20 cellular contexts compared by ENCODE assay signal in genomic region chr19:8052464-8052859, GRCh38. TPM values are rescaled to one million over a fixed set of nuclear protein-coding genes. Genes with fewer than 3 reads are reported as not detected.
DNase-seq lines count a peak whose midpoint lies in the region; ATAC-seq, FAIRE-seq and TF ChIP-seq lines count a peak whose summit lies in the region.
"Had no signal": no experiment of that assay in that cellular context is flagged by ENCODE, and none has a peak within 500 bp of the region (broad histone marks: within the 10 kb centered on the region; RNA-seq: fewer than 3 reads in every experiment).

Gene CCL25 (plus strand): TSS chr19:8052760. CDS start chr19:8053050, 290 bp downstream.

- peaks cover 16% of the 10 kb centered on the region for H3K4me1 Mint-ChIP-seq in activated B cell treated with CpG ODN at 0.5 μM for 24 hours
- peaks cover 11 to 21% (median 19%) of the 10 kb centered on the region in 3 donors for H3K4me1 Mint-ChIP-seq in naive B cell
- H3K4me1 Mint-ChIP-seq: mesothelial cell of epicardium had no signal

- H3K36me3 ChIP-seq in BLaER1: no peaks in the 10 kb centered on the region
- H3K36me3 ChIP-seq in gastroesophageal sphincter: no peaks in the 10 kb centered on the region

- no peak for TF ChIP-seq POLR2A in gastroesophageal sphincter (IDR thresholded peaks at IDR 0.05)

- H3K4me3 ChIP-seq in BLaER1 (no peak within 1 kb of the TSS), gastroesophageal sphincter (no peak within 1 kb of the TSS)
- H3K4me3 ChIP-seq: dorsolateral prefrontal cortex had no signal

- TF ChIP-seq CTCF in D721Med (IDR thresholded peaks at IDR 0.05; ENCODE audit: insufficient read depth, missing control alignments): no peak
- no peak for TF ChIP-seq CTCF in activated B cell treated with CpG ODN at 0.5 μM for 24 hours (IDR thresholded peaks at IDR 0.05)
- TF ChIP-seq CTCF in gastroesophageal sphincter (IDR thresholded peaks at IDR 0.05): no peak

- H3K27ac ChIP-seq in BLaER1 (peak within 1 kb of the TSS; percentile 64; the same call in 1 of the 2 replicates), gastroesophageal sphincter (no peak within 1 kb of the TSS)
- H3K27ac ChIP-seq: dorsolateral prefrontal cortex had no signal

- ATAC-seq in activated B cell treated with CpG ODN at 0.5 μM for 24 hours (ENCODE audit: low read depth) (no peak), naive B cell (ENCODE audit: low read depth in 2 of 2) (no peak), GM21576 (IDR thresholded peaks at IDR 0.05; ENCODE audit: unreplicated experiment) (no peak), gastroesophageal sphincter (no peak), HG03565 (IDR thresholded peaks at IDR 0.05; ENCODE audit: unreplicated experiment) (no peak)
- ATAC-seq: esophagus mucosa, left cardiac atrium, SK-N-SH treated with all-trans-retinoic acid at 6 μM for 48 hours had no signal

- H3K27me3 ChIP-seq in BLaER1 (no peaks in the 10 kb centered on the region), gastroesophageal sphincter (peaks cover 26% of the 10 kb centered on the region)

- H3K4me3 Mint-ChIP-seq in activated B cell treated with CpG ODN at 0.5 μM for 24 hours (peak within 1 kb of the TSS; percentile 12), naive B cell (peak within 1 kb of the TSS; percentile 3 to 80 (median 52))
- H3K4me3 Mint-ChIP-seq: mesothelial cell of epicardium had no signal

- FAIRE-seq in D721Med (lab: Jason Lieb, UNC): no peak
- FAIRE-seq: G401.6 had no signal

- CTCF ChIA-PET in activated B cell treated with CpG ODN at 0.5 μM for 24 hours (lab: Charles Lee): no interaction called here

- H3K9me3 Mint-ChIP-seq in activated B cell treated with CpG ODN at 0.5 μM for 24 hours (no peaks in the 10 kb centered on the region), naive B cell (no peaks in the 10 kb centered on the region)
- H3K9me3 Mint-ChIP-seq: mesothelial cell of epicardium had no signal

- intact Hi-C loops in activated B cell treated with CpG ODN at 0.5 μM for 24 hours (cut with micrococcal nuclease): loop anchor here (5.0 kb wide), 1 partner anchor 50 kb away; no protein-coding TSS in a partner anchor

- H3K36me3 Mint-ChIP-seq in activated B cell treated with CpG ODN at 0.5 μM for 24 hours (ENCODE audit: low read depth): no peaks in the 10 kb centered on the region
- H3K36me3 Mint-ChIP-seq in naive B cell: no peaks in the 10 kb centered on the region
- H3K36me3 Mint-ChIP-seq: mesothelial cell of epicardium had no signal

- H4K20me1 ChIP-seq in BLaER1: no peaks in the 10 kb centered on the region

- H3K4me1 ChIP-seq in BLaER1: peaks cover 38% of the 10 kb centered on the region
- peaks cover 0 to 11% (median 9%) of the 10 kb centered on the region in 3 donors for H3K4me1 ChIP-seq in gastroesophageal sphincter

- peak within 1 kb of the TSS; percentile 82 for H3K4me2 ChIP-seq in BLaER1

- WGBS in gastroesophageal sphincter (ENCODE audit: low coverage in 1 of 2), 2 donors: 73% methylated on average over 5 of the region's 7 CpGs; no CpG with 5 or more reads in 1 of the 2 donors

- no peak within 1 kb of the TSS for H3K9ac ChIP-seq in BLaER1

- POLR2A ChIA-PET in activated B cell treated with CpG ODN at 0.5 μM for 24 hours (lab: Charles Lee): no interaction called here

- TF ChIP-seq EP300 in gastroesophageal sphincter (IDR thresholded peaks at IDR 0.05): no peak

- peak within 1 kb of the TSS; percentile 19 for H3K27ac Mint-ChIP-seq in activated B cell treated with CpG ODN at 0.5 μM for 24 hours
- H3K27ac Mint-ChIP-seq in naive B cell: peak within 1 kb of the TSS in 5 of 6 donors; percentile 35 to 82 (median 43)
- H3K27ac Mint-ChIP-seq: mesothelial cell of epicardium had no signal

- H3K27me3 Mint-ChIP-seq in activated B cell treated with CpG ODN at 0.5 μM for 24 hours: peaks cover 2% of the 10 kb centered on the region
- no peaks in the 10 kb centered on the region for H3K27me3 Mint-ChIP-seq in naive B cell

- H3K9me3 ChIP-seq in BLaER1 (no peaks in the 10 kb centered on the region), gastroesophageal sphincter (no peaks in the 10 kb centered on the region)

- DNase-seq in D721Med (ENCODE audit: insufficient read length, low spot score) (peak; percentile 3), activated B cell treated with CpG ODN at 0.5 μM for 24 hours (no peak), naive B cell (no peak), NCI-H1105 treated with DMSO at 0.1 percent for 48 hours (lab: John Stamatoyannopoulos, UW) (no peak)
- DNase-seq: amniotic stem cell, dorsolateral prefrontal cortex, left cardiac atrium, NCI-H1436 treated with DMSO at 0.1 percent for 48 hours, occipital lobe had no signal

RNA-seq across cellular contexts. Expression of gene CCL25, which starts in this region (rescaled TPM):
- total RNA-seq in activated B cell treated with CpG ODN at 0.5 μM for 24 hours (not detected in 2 replicates), gastroesophageal sphincter (not detected)
- polyA plus RNA-seq in naive B cell (ENCODE audit: low read depth in 6 of 6): under 1 TPM in 1 of 6 donors, not detected in 5; 0.71 TPM
- total RNA-seq: cardiac septum, esophagus mucosa, HT1080, left cardiac atrium, urinary bladder had no signal
- polyA plus RNA-seq: urinary bladder had no signal
